Comparison of ENCODE assay signal across 33 cellular contexts in the genomic region with DNA sequence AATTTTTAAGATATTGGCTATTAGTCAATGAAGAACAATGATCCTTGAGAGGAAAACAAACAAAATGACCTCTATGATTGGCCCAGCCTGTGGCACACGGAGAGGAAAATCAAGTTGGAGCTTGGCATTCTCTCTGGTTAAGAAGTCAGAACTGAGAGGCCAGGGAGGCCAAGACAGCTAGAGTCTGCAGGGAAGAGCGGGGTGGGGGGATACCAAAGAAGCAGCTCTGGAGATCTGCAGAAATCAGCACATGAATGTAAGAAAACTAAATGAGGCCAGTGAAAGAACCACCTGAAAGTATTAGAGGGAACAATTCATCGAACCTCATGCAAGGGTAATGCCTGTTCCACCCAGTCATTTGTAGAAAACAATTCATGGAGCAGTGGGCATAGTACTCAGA. TPM values are rescaled to one million over a fixed set of nuclear protein-coding genes. Genes with fewer than 3 reads are reported as not detected.
"Had no signal": no experiment of that assay in that cellular context is flagged by ENCODE, and none has a peak within 500 bp of the region (broad histone marks: within the 10 kb centered on the region; RNA-seq: fewer than 3 reads in every experiment).

No MANE protein-coding gene starts in this region.

- H3K36me3 Mint-ChIP-seq: T-cell had no signal

- H3K4me2 ChIP-seq: SK-N-SH had no signal

- H3K9me3 ChIP-seq: Peyer's patch, SJSA1, SK-N-SH had no signal

- H3K9ac ChIP-seq: SK-N-SH had no signal

- H3K4me1 Mint-ChIP-seq: T-cell had no signal

- H3K36me3 ChIP-seq: MG63, Peyer's patch, SJSA1 had no signal

- H3K4me3 ChIP-seq: MG63, Peyer's patch, SJSA1 had no signal

- H3K27ac Mint-ChIP-seq: T-cell had no signal

- H3K4me3 Mint-ChIP-seq: T-cell had no signal

- DNase-seq: Kasumi-1, MG63, NCI-H1048, NCI-H1092 treated with DMSO at 0.1 percent for 48 hours, NCI-H1105 treated with DMSO at 0.1 percent for 48 hours, NCI-H1417, NCI-H1436, NCI-H146, NCI-H1694, NCI-H187, NCI-H1930, NCI-H2029 treated with DMSO at 0.1 percent for 48 hours, NCI-H2081 treated with DMSO at 0.1 percent for 48 hours, NCI-H2107, NCI-H2171, NCI-H2227 treated with DMSO at 0.1 percent for 48 hours, NCI-H345, NCI-H446, NCI-H510A treated with DMSO at 0.1 percent for 48 hours, NCI-H524 treated with DMSO at 0.1 percent for 48 hours, NCI-H526 treated with DMSO at 0.1 percent for 48 hours, NCI-H748 treated with DMSO at 0.1 percent for 48 hours, NCI-H82, PC-3, Peyer's patch, Right ventricle myocardium superior, RPMI8226, SHP77 treated with DMSO at 0.1 percent for 48 hours, SK-N-SH, SW 1271, T-cell had no signal

- H3K27ac ChIP-seq: Peyer's patch, SJSA1 had no signal

- ATAC-seq: PC-3, T-cell had no signal

- H3K4me1 ChIP-seq: Peyer's patch, SJSA1 had no signal

- H3K27me3 ChIP-seq: Peyer's patch had no signal

RNA-seq across cellular contexts. Expression of gene C1orf115, which starts 23.8 kb away (rescaled TPM):
- total RNA-seq: OCI-LY7 had no signal
